Comparison of ENCODE assay signal across 27 cellular contexts in the genomic region with DNA sequence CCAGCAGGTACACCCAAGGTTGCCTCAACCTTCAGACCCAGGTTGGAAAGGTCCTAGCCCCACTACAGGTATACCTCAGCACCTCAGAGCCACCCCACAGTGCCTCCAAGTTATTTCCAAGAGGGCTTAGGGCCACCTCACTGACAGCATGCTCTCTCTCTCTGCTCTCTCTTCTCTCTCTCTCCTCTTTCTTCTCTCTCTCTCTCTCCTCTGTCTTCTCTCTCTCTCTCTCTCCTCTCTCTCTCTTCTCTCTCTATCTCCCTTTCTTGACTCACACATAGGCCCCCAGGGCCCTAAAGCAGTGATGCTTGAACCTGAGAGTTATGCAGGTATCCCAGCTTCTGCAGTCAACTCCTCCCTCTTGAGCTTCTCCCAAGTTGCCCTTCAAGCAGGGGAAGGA. TPM values are rescaled to one million over a fixed set of nuclear protein-coding genes. Genes with fewer than 3 reads are reported as not detected.
"Had no signal": no experiment of that assay in that cellular context is flagged by ENCODE, and none has a peak within 500 bp of the region (broad histone marks: within the 10 kb centered on the region; RNA-seq: fewer than 3 reads in every experiment).

No MANE protein-coding gene starts in this region.

- H3K9me3 Mint-ChIP-seq: activated CD4-positive, alpha-beta T cell treated with anti-CD3 and anti-CD28 coated beads, Interleukin-2, amount 10 ng/mL, durations not matched to agents 24 days and 14 days; activated CD8-positive, alpha-beta T cell treated with anti-CD3 and anti-CD28 coated beads for 36 hours; activated naive CD4-positive, alpha-beta T cell treated with anti-CD3 and anti-CD28 coated beads for 36 hours; activated naive CD4-positive, alpha-beta T cell treated with anti-CD3 and anti-CD28 coated beads, Interleukin-2, amount 50 U/mL, for 72 hours; activated T-cell treated with anti-CD3 and anti-CD28 coated beads, Interleukin-2, amount 50 U/mL, for 24 hours; activated T-helper 1 cell treated with anti-CD3 and anti-CD28 coated beads, Interleukin-12 subunit alpha, Interleukin-12 subunit beta, Interleukin-2, Interleukin-4 antibody, amounts not matched to agents 30 ng/mL and 10 ng/mL and 1 ng/mL, durations not matched to agents 14 hours and 24 hours and 36 hours; T-helper 1 cell treated with Interleukin-12 subunit alpha and Interleukin-12 subunit beta and Interleukin-4 antibody, amounts not matched to agents 30 μg/mL and 1 μg/mL, for 36 hours; T-helper 2 cell treated with Interferon-gamma antibody and Interleukin-4, amounts not matched to agents 5 μg/mL and 100 μg/mL, for 36 hours had no signal

- H3K9ac ChIP-seq: SK-N-SH had no signal

- H3K27ac Mint-ChIP-seq: activated CD4-positive, alpha-beta T cell treated with anti-CD3 and anti-CD28 coated beads, Interleukin-2, amount 10 ng/mL, durations not matched to agents 24 days and 14 days; activated CD8-positive, alpha-beta T cell treated with anti-CD3 and anti-CD28 coated beads for 36 hours; activated naive CD4-positive, alpha-beta T cell treated with anti-CD3 and anti-CD28 coated beads for 36 hours; activated T-cell treated with anti-CD3 and anti-CD28 coated beads, Interleukin-2, amount 50 U/mL, for 24 hours; activated T-helper 1 cell treated with anti-CD3 and anti-CD28 coated beads, Interleukin-12 subunit alpha, Interleukin-12 subunit beta, Interleukin-2, Interleukin-4 antibody, amounts not matched to agents 30 ng/mL and 10 ng/mL and 1 ng/mL, durations not matched to agents 14 hours and 24 hours and 36 hours; T-helper 1 cell treated with Interleukin-12 subunit alpha and Interleukin-12 subunit beta and Interleukin-4 antibody, amounts not matched to agents 30 μg/mL and 1 μg/mL, for 36 hours; T-helper 2 cell treated with Interferon-gamma antibody and Interleukin-4, amounts not matched to agents 5 μg/mL and 100 μg/mL, for 36 hours had no signal

- H3K4me1 ChIP-seq: body of pancreas, breast epithelium had no signal

- H3K4me2 ChIP-seq: SK-N-SH had no signal

- ATAC-seq: activated CD8-positive, alpha-beta T cell treated with anti-CD3 and anti-CD28 coated beads for 36 hours; activated naive CD4-positive, alpha-beta T cell treated with anti-CD3 and anti-CD28 coated beads, Interleukin-2, amount 50 U/mL, for 72 hours; body of pancreas; Panc1 had no signal

- H3K9me3 ChIP-seq: adrenal gland, body of pancreas, breast epithelium, SJSA1, SK-N-SH had no signal

- H3K36me3 ChIP-seq: adrenal gland, breast epithelium, SJSA1 had no signal

- H3K27ac ChIP-seq: adrenal gland, body of pancreas, breast epithelium, SJSA1 had no signal

- H3K4me3 Mint-ChIP-seq: activated CD4-positive, alpha-beta T cell treated with anti-CD3 and anti-CD28 coated beads, Interleukin-2, amount 10 ng/mL, durations not matched to agents 24 days and 14 days; activated CD8-positive, alpha-beta T cell treated with anti-CD3 and anti-CD28 coated beads for 36 hours; activated naive CD4-positive, alpha-beta T cell treated with anti-CD3 and anti-CD28 coated beads for 36 hours; activated T-cell treated with anti-CD3 and anti-CD28 coated beads, Interleukin-2, amount 50 U/mL, for 24 hours; activated T-helper 1 cell treated with anti-CD3 and anti-CD28 coated beads, Interleukin-12 subunit alpha, Interleukin-12 subunit beta, Interleukin-2, Interleukin-4 antibody, amounts not matched to agents 30 ng/mL and 10 ng/mL and 1 ng/mL, durations not matched to agents 14 hours and 24 hours and 36 hours; T-helper 1 cell treated with Interleukin-12 subunit alpha and Interleukin-12 subunit beta and Interleukin-4 antibody, amounts not matched to agents 30 μg/mL and 1 μg/mL, for 36 hours; T-helper 2 cell treated with Interferon-gamma antibody and Interleukin-4, amounts not matched to agents 5 μg/mL and 100 μg/mL, for 36 hours had no signal

- H3K4me3 ChIP-seq: adrenal gland, body of pancreas, breast epithelium, SJSA1 had no signal

- DNase-seq: activated CD4-positive, alpha-beta T cell treated with anti-CD3 and anti-CD28 coated beads, Interleukin-2, amount 10 ng/mL, durations not matched to agents 24 days and 14 days; activated CD4-positive, alpha-beta T cell treated with anti-CD3 and anti-CD28 coated beads, Interleukin-2, amount 50 U/mL, for 4 hours; activated CD8-positive, alpha-beta T cell treated with anti-CD3 and anti-CD28 coated beads for 36 hours; activated gamma-delta T cell treated with Interleukin-2 at 50 U/mL for 16 hours; activated naive CD4-positive, alpha-beta T cell treated with anti-CD3 and anti-CD28 coated beads for 36 hours; activated T-cell treated with anti-CD3 and anti-CD28 coated beads, Interleukin-2, amount 50 U/mL, for 24 hours; body of pancreas; caudate nucleus; Kasumi-1; KG1; NCI-H1092 treated with DMSO at 0.1 percent for 48 hours; NCI-H1417; NCI-H187 treated with DMSO at 0.1 percent for 48 hours; NCI-H2081 treated with DMSO at 0.1 percent for 48 hours; NCI-H226; NCI-H446 treated with DMSO at 0.1 percent for 48 hours; NCI-H524; SHP77 treated with DMSO at 0.1 percent for 48 hours; SK-N-SH had no signal

- H3K27me3 ChIP-seq: adrenal gland, body of pancreas, breast epithelium, SJSA1 had no signal

- H3K36me3 Mint-ChIP-seq: activated naive CD4-positive, alpha-beta T cell treated with anti-CD3 and anti-CD28 coated beads, Interleukin-2, amount 50 U/mL, for 72 hours had no signal

RNA-seq across cellular contexts. Expression of a gene that starts 4.2 kb away (rescaled TPM):
- polyA plus RNA-seq: adrenal gland, SK-N-SH had no signal
